8 cellular contexts compared by ENCODE assay signal in genomic region chr11:65988791-65989592, GRCh38. TPM values are rescaled to one million over a fixed set of nuclear protein-coding genes. Genes with fewer than 3 reads are reported as not detected.
A peak's percentile ranks its signal among the peaks of the same experiment; 100 is the strongest.
DNase-seq lines count a peak whose midpoint lies in the region; ATAC-seq and TF ChIP-seq lines count a peak whose summit lies in the region.

No MANE protein-coding gene starts in this region.

- TF ChIP-seq CTCF in OCI-LY1 (IDR thresholded peaks at IDR 0.05; ENCODE audit: low read length) (peak; percentile 100), endothelial cell (IDR thresholded peaks at IDR 0.05; ENCODE audit: unreplicated experiment) (peak; percentile 79), mucosa of descending colon (IDR thresholded peaks at IDR 0.05) (peak; percentile 71)

- H3K79me2 ChIP-seq in OCI-LY1 (ENCODE audit: insufficient read depth, low read length): no peaks in the 10 kb centered on the region

- peak; percentile 92 for ATAC-seq in GM21576 (IDR thresholded peaks at IDR 0.05; ENCODE audit: unreplicated experiment)
- peak; percentile 100 for ATAC-seq in mucosa of descending colon

- peak overlapping the region; percentile 63 for H3K4me3 Mint-ChIP-seq in endothelial cell (ENCODE audit: unreplicated experiment)

- H3K9me3 Mint-ChIP-seq in endothelial cell (ENCODE audit: unreplicated experiment): no peaks in the 10 kb centered on the region

- H3K36me3 Mint-ChIP-seq in endothelial cell (ENCODE audit: low read depth, unreplicated experiment): no peaks in the 10 kb centered on the region

- H2AFZ ChIP-seq in OCI-LY1 (ENCODE audit: low read length): no peak overlapping the region

- no peaks in the 10 kb centered on the region for H3F3A ChIP-seq in OCI-LY1 (ENCODE audit: insufficient read depth, low read length)

- peak; percentile 97 for TF ChIP-seq RAD21 in Ishikawa (IDR thresholded peaks at IDR 0.05; ENCODE audit: low read depth)

- H3K27ac Mint-ChIP-seq in endothelial cell (ENCODE audit: unreplicated experiment): peak overlapping the region; percentile 13

- intact Hi-C loops in mucosa of descending colon (cut with DNase I, micrococcal nuclease): loop anchor here (10.0 kb wide), 1 partner anchor 104 kb away; the partner anchor contains the start of gene FIBP (in 2 of the 2)

- H3K27me3 ChIP-seq in OCI-LY1 (ENCODE audit: insufficient read depth, low read length): no peaks in the 10 kb centered on the region

- TF ChIP-seq EP300 in Ishikawa (IDR thresholded peaks at IDR 0.05; ENCODE audit: borderline replicate concordance): no peak

- H3K27me3 Mint-ChIP-seq in endothelial cell (ENCODE audit: unreplicated experiment): no peaks in the 10 kb centered on the region

- H3K4me2 ChIP-seq in OCI-LY1 (ENCODE audit: low read length): no peak overlapping the region

- no peak overlapping the region for H3K9ac ChIP-seq in OCI-LY1 (ENCODE audit: low read length)

- peak; percentile 79 for DNase-seq in DMS 273 treated with DMSO at 0.1 percent for 48 hours (lab: John Stamatoyannopoulos, UW)
- peak; percentile 83 for DNase-seq in activated CD8-positive, alpha-beta memory T cell treated with anti-CD3 and anti-CD28 coated beads, Interleukin-2, amount 50 U/mL, for 24 hours (ENCODE audit: extremely low read depth)
- DNase-seq in endothelial cell (ENCODE audit: low spot score): peak; percentile 90
- peak; percentile 66 to 99 (median 81) for DNase-seq in mucosa of descending colon
- DNase-seq in stimulated activated CD8-positive, alpha-beta memory T cell treated with anti-CD3 and anti-CD28 coated beads, Interleukin-7, amount 100 ng/mL, for 24 hours (ENCODE audit: low read depth): peak; percentile 74

- no peaks in the 10 kb centered on the region for H3K4me1 Mint-ChIP-seq in endothelial cell (ENCODE audit: unreplicated experiment)

- H4K20me1 ChIP-seq in OCI-LY1 (ENCODE audit: insufficient read depth, low read length): no peaks in the 10 kb centered on the region

- peak overlapping the region; percentile 3 for H3K27ac ChIP-seq in OCI-LY1 (ENCODE audit: low read depth, low read length, poor library complexity, severe bottlenecking)

- H3K4me1 ChIP-seq in OCI-LY1 (ENCODE audit: insufficient read depth, low read length, severe bottlenecking): no peaks in the 10 kb centered on the region
- H3K4me1 ChIP-seq in mucosa of descending colon (ENCODE audit: low read depth): peaks cover 3% of the 10 kb centered on the region

- H3K9me2 ChIP-seq in OCI-LY1 (ENCODE audit: low read depth, low read length): no peaks in the 10 kb centered on the region

- H3K36me3 ChIP-seq in OCI-LY1 (ENCODE audit: insufficient read depth, low read length) (peaks cover 19% of the 10 kb centered on the region), mucosa of descending colon (ENCODE audit: low read depth) (no peaks in the 10 kb centered on the region)

- no peaks in the 10 kb centered on the region for H3K9me3 ChIP-seq in OCI-LY1 (ENCODE audit: low read length)
- H3K9me3 ChIP-seq in mucosa of descending colon: no peaks in the 10 kb centered on the region

- no peak overlapping the region for H3K4me3 ChIP-seq in OCI-LY1 (ENCODE audit: low read depth, low read length, poor library complexity, severe bottlenecking)
- H3K4me3 ChIP-seq in mucosa of descending colon: no peak overlapping the region

TF ChIP-seq in Ishikawa, 13 proteins besides CTCF, POLR2A, EP300 and RAD21:
- no peak for TF ChIP-seq NFIC (IDR thresholded peaks at IDR 0.05)
- TF ChIP-seq CREB1 (IDR thresholded peaks at IDR 0.05; ENCODE audit: low read depth): no peak
- TF ChIP-seq CEBPB (IDR thresholded peaks at IDR 0.05): no peak
- no peak for TF ChIP-seq YY1 (IDR thresholded peaks at IDR 0.05; ENCODE audit: low read depth)
- no peak for TF ChIP-seq REST (IDR thresholded peaks at IDR 0.05; ENCODE audit: low read depth)
- no peak for TF ChIP-seq TCF12 (IDR thresholded peaks at IDR 0.05; ENCODE audit: low read depth)
- TF ChIP-seq FOXM1 (IDR thresholded peaks at IDR 0.05; ENCODE audit: borderline replicate concordance, low read depth): no peak
- TF ChIP-seq ZBTB7A (IDR thresholded peaks at IDR 0.05; ENCODE audit: low read depth): no peak
- no peak for TF ChIP-seq USF1 (IDR thresholded peaks at IDR 0.05)
- no peak for TF ChIP-seq MAX (IDR thresholded peaks at IDR 0.05)
- no peak for TF ChIP-seq EGR1 (IDR thresholded peaks at IDR 0.05)
- TF ChIP-seq TEAD4 (IDR thresholded peaks at IDR 0.05): no peak
- no peak for TF ChIP-seq TAF1 (IDR thresholded peaks at IDR 0.05; ENCODE audit: low read depth)
TF ChIP-seq in Ishikawa: peak in this region for 0.

RNA-seq across cellular contexts. Expression of gene EIF1AD, which starts 13.0 kb away (rescaled TPM):
- total RNA-seq in endothelial cell (ENCODE audit: unreplicated experiment) (34.9 TPM), mucosa of descending colon (10 to 100 TPM; 25.5 to 35.3 (median 30.3) TPM)

RNA-seq across cellular contexts. Expression of gene BANF1, which starts 13.3 kb away (rescaled TPM):
- total RNA-seq in endothelial cell (ENCODE audit: unreplicated experiment): 163 TPM
- total RNA-seq in mucosa of descending colon: 100 to 1,000 TPM; 130 to 155 (median 131) TPM

RNA-seq across cellular contexts. Expression of gene CST6, which starts 22.8 kb away (rescaled TPM):
- total RNA-seq in endothelial cell (ENCODE audit: unreplicated experiment) (not detected), mucosa of descending colon (not detected)

RNA-seq across cellular contexts. Expression of gene SART1, which starts 27.5 kb away (rescaled TPM):
- total RNA-seq in endothelial cell (ENCODE audit: unreplicated experiment) (46.5 TPM), mucosa of descending colon (10 to 100 TPM; 40.1 to 60.2 (median 41.8) TPM)

RNA-seq across cellular contexts. Expression of gene CATSPER1, which starts 37.3 kb away (rescaled TPM):
- total RNA-seq in endothelial cell (ENCODE audit: unreplicated experiment): not detected
- not detected for total RNA-seq in mucosa of descending colon
